ENCODE assay signal across 9 cellular contexts in the genomic region with DNA sequence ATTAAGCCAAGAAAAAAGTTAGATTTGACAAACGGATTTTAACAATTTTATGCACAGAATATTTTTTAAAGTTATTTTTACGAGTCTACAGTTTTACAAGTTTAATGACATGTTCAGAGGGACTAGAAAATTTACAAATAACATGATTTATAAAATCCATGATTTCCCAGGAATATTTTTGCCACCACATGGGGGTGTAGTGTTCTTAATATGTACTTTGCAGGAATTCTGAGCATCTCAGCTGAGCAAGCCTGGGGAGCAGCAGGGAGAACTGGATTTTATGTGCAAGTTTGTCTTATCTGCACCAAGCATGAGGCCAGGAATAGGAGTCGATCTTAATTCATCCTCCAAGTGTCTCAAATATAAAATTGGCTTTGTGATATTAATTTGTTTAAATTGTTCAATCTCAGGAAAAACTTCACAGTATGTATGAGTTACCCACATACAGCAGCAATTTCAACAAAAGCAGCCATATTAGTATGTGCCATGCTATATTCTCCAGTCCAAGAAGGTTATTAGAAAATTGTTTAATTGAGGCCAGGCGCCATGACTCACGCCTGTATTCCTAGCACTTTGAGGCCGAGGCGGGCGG.
DNase-seq lines count a peak whose midpoint lies in the region; ATAC-seq, FAIRE-seq and TF ChIP-seq lines count a peak whose summit lies in the region.
"Had no signal": no experiment of that assay in that cellular context is flagged by ENCODE, and none has a peak within 500 bp of the region (broad histone marks: within the 10 kb centered on the region; RNA-seq: fewer than 3 reads in every experiment).

No MANE protein-coding gene starts in this region.

- no peak overlapping the region for H3K4me3 Mint-ChIP-seq in WTC11
- H3K4me3 Mint-ChIP-seq: activated naive CD8-positive, alpha-beta T cell had no signal

- 67 to 76% (median 73%) methylated on average over 8 of the region's 8 CpGs for WGBS in small intestine, 3 donors

- H3K27ac ChIP-seq in small intestine (ENCODE audit: low read depth in 1 of 2, low read length in 1 of 2), result no peak overlapping the region

- H3K4me1 ChIP-seq in small intestine (ENCODE audit: control insufficient read depth in 2 of 2, insufficient read depth in 1 of 2, low read depth in 1 of 2, low read length in 1 of 2), result no peaks in the 10 kb centered on the region

- POLR2A ChIA-PET in WTC11 (lab: Charles Lee), result no interaction called here

- ATAC-seq in WTC11 (peak; percentile 41; the same call in 1 of the 2 replicates), left colon (peak; percentile 36), HG03097 (IDR thresholded peaks at IDR 0.05; ENCODE audit: low FRiP score, unreplicated experiment) (no peak), HG03175 (IDR thresholded peaks at IDR 0.05; ENCODE audit: unreplicated experiment) (no peak)

- peaks cover 10% of the 10 kb centered on the region for H3K9me3 Mint-ChIP-seq in WTC11

- H3K9me3 ChIP-seq in small intestine (ENCODE audit: control insufficient read depth, low read depth), result no peaks in the 10 kb centered on the region

- peak; percentile 66 for DNase-seq in AG10803 (ENCODE audit: low read depth)
- DNase-seq in HT-29 (ENCODE audit: low spot score), result peak; percentile 30
- DNase-seq in WTC11 (ENCODE audit: low spot score), result no peak
- DNase-seq in left colon, result no peak
- no peak for DNase-seq in small intestine
- DNase-seq in activated CD4-positive, CD25-positive, alpha-beta regulatory T cell (lab: John Stamatoyannopoulos, UW), result no peak

- CTCF ChIA-PET in WTC11 (lab: Charles Lee), result interaction anchor here (1.0 to 1.8 kb wide), 2 partner anchors 20 to 32 kb away, joined by 3 to 7 read pairs; no protein-coding TSS in a partner anchor

- intact Hi-C loops in left colon (cut with DNase I, micrococcal nuclease), result no loop called here

- peaks cover 9% of the 10 kb centered on the region for H3K36me3 Mint-ChIP-seq in WTC11
- H3K36me3 Mint-ChIP-seq: activated naive CD8-positive, alpha-beta T cell had no signal

- no peaks in the 10 kb centered on the region for H3K27me3 ChIP-seq in small intestine (ENCODE audit: control insufficient read depth in 2 of 2, insufficient read depth in 2 of 2, low read length in 2 of 2)

- H3K36me3 ChIP-seq in small intestine (ENCODE audit: control insufficient read depth in 2 of 2, insufficient read depth in 2 of 2, low read length in 2 of 2), result no peaks in the 10 kb centered on the region

- no peaks in the 10 kb centered on the region for H3K27me3 Mint-ChIP-seq in WTC11 (ENCODE audit: low read depth)
- H3K27me3 Mint-ChIP-seq: activated naive CD8-positive, alpha-beta T cell had no signal

- H3K27ac Mint-ChIP-seq in WTC11, result no peak overlapping the region
- H3K27ac Mint-ChIP-seq: activated naive CD8-positive, alpha-beta T cell had no signal

- no peak for FAIRE-seq in small intestine (lab: Jason Lieb, UNC)

- H3K4me1 Mint-ChIP-seq in WTC11, result no peaks in the 10 kb centered on the region

- peak; percentile 75 for TF ChIP-seq CTCF in AG10803 (conservative IDR thresholded peaks at IDR 0.05; ENCODE audit: low read length)
- TF ChIP-seq CTCF in WTC11 (IDR thresholded peaks at IDR 0.05), result no peak

- H3K4me3 ChIP-seq in AG10803 (ENCODE audit: low read length), result no peak overlapping the region
- no peak overlapping the region for H3K4me3 ChIP-seq in small intestine (ENCODE audit: low read depth in 1 of 2, low read length in 2 of 2)

TF ChIP-seq in WTC11, 78 proteins besides CTCF, POLR2A, EP300 and RAD21 (continues in another document):
- TF ChIP-seq ETV6 (CRISPR knock-in tag; IDR thresholded peaks at IDR 0.05) (no peak), IRF2 (CRISPR knock-in tag; IDR thresholded peaks at IDR 0.05; ENCODE audit: borderline replicate concordance, low read depth) (no peak), E2F1 (CRISPR knock-in tag; IDR thresholded peaks at IDR 0.05) (no peak), TP53 (CRISPR knock-in tag; IDR thresholded peaks at IDR 0.05) (no peak), SMAD4 (CRISPR knock-in tag; IDR thresholded peaks at IDR 0.05) (no peak), NR1H2 (CRISPR knock-in tag; IDR thresholded peaks at IDR 0.05) (no peak), ZNF263 (CRISPR knock-in tag; IDR thresholded peaks at IDR 0.05; ENCODE audit: low read depth) (no peak), STAT6 (CRISPR knock-in tag; conservative IDR thresholded peaks at IDR 0.05; ENCODE audit: low read depth) (no peak)
- TF ChIP-seq, protein P1, sequence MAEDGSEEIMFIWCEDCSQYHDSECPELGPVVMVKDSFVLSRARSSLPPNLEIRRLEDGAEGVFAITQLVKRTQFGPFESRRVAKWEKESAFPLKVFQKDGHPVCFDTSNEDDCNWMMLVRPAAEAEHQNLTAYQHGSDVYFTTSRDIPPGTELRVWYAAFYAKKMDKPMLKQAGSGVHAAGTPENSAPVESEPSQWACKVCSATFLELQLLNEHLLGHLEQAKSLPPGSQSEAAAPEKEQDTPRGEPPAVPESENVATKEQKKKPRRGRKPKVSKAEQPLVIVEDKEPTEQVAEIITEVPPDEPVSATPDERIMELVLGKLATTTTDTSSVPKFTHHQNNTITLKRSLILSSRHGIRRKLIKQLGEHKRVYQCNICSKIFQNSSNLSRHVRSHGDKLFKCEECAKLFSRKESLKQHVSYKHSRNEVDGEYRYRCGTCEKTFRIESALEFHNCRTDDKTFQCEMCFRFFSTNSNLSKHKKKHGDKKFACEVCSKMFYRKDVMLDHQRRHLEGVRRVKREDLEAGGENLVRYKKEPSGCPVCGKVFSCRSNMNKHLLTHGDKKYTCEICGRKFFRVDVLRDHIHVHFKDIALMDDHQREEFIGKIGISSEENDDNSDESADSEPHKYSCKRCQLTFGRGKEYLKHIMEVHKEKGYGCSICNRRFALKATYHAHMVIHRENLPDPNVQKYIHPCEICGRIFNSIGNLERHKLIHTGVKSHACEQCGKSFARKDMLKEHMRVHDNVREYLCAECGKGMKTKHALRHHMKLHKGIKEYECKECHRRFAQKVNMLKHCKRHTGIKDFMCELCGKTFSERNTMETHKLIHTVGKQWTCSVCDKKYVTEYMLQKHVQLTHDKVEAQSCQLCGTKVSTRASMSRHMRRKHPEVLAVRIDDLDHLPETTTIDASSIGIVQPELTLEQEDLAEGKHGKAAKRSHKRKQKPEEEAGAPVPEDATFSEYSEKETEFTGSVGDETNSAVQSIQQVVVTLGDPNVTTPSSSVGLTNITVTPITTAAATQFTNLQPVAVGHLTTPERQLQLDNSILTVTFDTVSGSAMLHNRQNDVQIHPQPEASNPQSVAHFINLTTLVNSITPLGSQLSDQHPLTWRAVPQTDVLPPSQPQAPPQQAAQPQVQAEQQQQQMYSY (CRISPR knock-in tag; IDR thresholded peaks at IDR 0.05), result no peak

Comparison
In these comparisons a context has a peak if more than half of its experiments do, and no peak if none do; other contexts are left out.
1. DNase-seq: peak in AG10803 (single experiment) and HT-29 (single experiment); none in WTC11 (single experiment), left colon (0 of 2), small intestine (single experiment) and activated CD4-positive, CD25-positive, alpha-beta regulatory T cell (0 of 4).
2. ATAC-seq: peak in WTC11 (single experiment) and left colon (single experiment); none in HG03097 (single experiment) and HG03175 (single experiment).